In the genomic region with DNA sequence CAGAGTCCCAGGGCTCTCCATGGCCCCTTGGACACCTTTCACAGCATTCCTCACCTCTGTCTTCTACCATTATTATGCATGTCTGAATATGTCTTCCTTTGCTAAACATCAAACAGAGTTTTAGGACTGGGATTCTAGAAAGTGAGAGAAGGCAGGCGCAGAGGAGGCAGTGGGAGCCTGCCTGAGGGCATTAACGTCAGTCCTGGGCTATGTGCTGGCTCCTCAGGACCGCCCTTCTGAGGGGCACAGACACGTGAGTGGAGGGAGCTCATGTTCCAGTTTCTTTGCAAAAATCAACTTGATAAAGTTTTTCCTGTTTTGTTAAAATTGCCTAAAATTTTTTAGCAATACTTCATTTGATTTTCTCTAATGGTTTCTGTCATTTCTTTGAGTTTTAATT, we compare ENCODE assay signal across 25 cellular contexts. TPM values are rescaled to one million over a fixed set of nuclear protein-coding genes. Genes with fewer than 3 reads are reported as not detected.
"Had no signal": no experiment of that assay in that cellular context is flagged by ENCODE, and none has a peak within 500 bp of the region (broad histone marks: within the 10 kb centered on the region; RNA-seq: fewer than 3 reads in every experiment).

No MANE protein-coding gene starts in this region.

- H3K27ac Mint-ChIP-seq: activated naive CD4-positive, alpha-beta T cell treated with anti-CD3 and anti-CD28 coated beads for 36 hours; activated naive CD8-positive, alpha-beta T cell treated with anti-CD3 and anti-CD28 coated beads, Interleukin-2, amount 10 ng/mL, durations not matched to agents 7 days and 5 days; activated T-cell treated with anti-CD3 and anti-CD28 coated beads, Interleukin-2, amount 50 U/mL, for 24 hours; natural killer cell treated with Interleukin-12 subunit alpha and Interleukin-12 subunit beta and Interleukin-15 and Interleukin-18, amount 100 ng/mL, for 72 hours; T-helper 2 cell treated with Interferon-gamma antibody and Interleukin-4, amounts not matched to agents 5 μg/mL and 100 μg/mL, for 36 hours had no signal

- H3K36me3 Mint-ChIP-seq: activated naive CD8-positive, alpha-beta T cell treated with anti-CD3 and anti-CD28 coated beads, Interleukin-2, amount 10 ng/mL, durations not matched to agents 7 days and 5 days; natural killer cell treated with Interleukin-12 subunit alpha and Interleukin-12 subunit beta and Interleukin-15 and Interleukin-18, amount 100 ng/mL, for 72 hours; T-cell had no signal

- H3K9me3 Mint-ChIP-seq: activated naive CD4-positive, alpha-beta T cell treated with anti-CD3 and anti-CD28 coated beads for 36 hours; activated naive CD8-positive, alpha-beta T cell treated with anti-CD3 and anti-CD28 coated beads, Interleukin-2, amount 10 ng/mL, durations not matched to agents 7 days and 5 days; activated T-cell treated with anti-CD3 and anti-CD28 coated beads, Interleukin-2, amount 50 U/mL, for 24 hours; natural killer cell treated with Interleukin-12 subunit alpha and Interleukin-12 subunit beta and Interleukin-15 and Interleukin-18, amount 100 ng/mL, for 72 hours; T-cell; T-helper 2 cell treated with Interferon-gamma antibody and Interleukin-4, amounts not matched to agents 5 μg/mL and 100 μg/mL, for 36 hours had no signal

- H3K4me3 Mint-ChIP-seq: activated naive CD4-positive, alpha-beta T cell treated with anti-CD3 and anti-CD28 coated beads for 36 hours; activated naive CD8-positive, alpha-beta T cell treated with anti-CD3 and anti-CD28 coated beads, Interleukin-2, amount 10 ng/mL, durations not matched to agents 7 days and 5 days; activated T-cell treated with anti-CD3 and anti-CD28 coated beads, Interleukin-2, amount 50 U/mL, for 24 hours; natural killer cell treated with Interleukin-12 subunit alpha and Interleukin-12 subunit beta and Interleukin-15 and Interleukin-18, amount 100 ng/mL, for 72 hours; T-cell; T-helper 2 cell treated with Interferon-gamma antibody and Interleukin-4, amounts not matched to agents 5 μg/mL and 100 μg/mL, for 36 hours had no signal

- H3K9me3 ChIP-seq: esophagus muscularis mucosa, left ventricle myocardium inferior, sigmoid colon, testis, vagina had no signal

- DNase-seq: activated CD4-positive, alpha-beta T cell treated with anti-CD3 and anti-CD28 coated beads for 1 hour; activated CD4-positive, alpha-beta T cell treated with anti-CD3 and anti-CD28 coated beads, Interleukin-2, amount 50 U/mL, for 1 hour; activated naive CD4-positive, alpha-beta T cell treated with anti-CD3 and anti-CD28 coated beads for 36 hours; activated naive CD8-positive, alpha-beta T cell treated with anti-CD3 and anti-CD28 coated beads, Interleukin-2, amount 10 ng/mL, durations not matched to agents 7 days and 5 days; activated T-cell treated with anti-CD3 and anti-CD28 coated beads, Interleukin-2, amount 50 U/mL, for 24 hours; amygdala; dorsolateral prefrontal cortex; glutamatergic neuron; hippocampal formation; left ventricle myocardium inferior; sigmoid colon; stimulated activated CD4-positive, alpha-beta T cell treated with anti-CD3 and anti-CD28 coated beads, Interleukin-2, amount 100 ng/mL, for 48 hours; stimulated activated CD8-positive, alpha-beta memory T cell treated with anti-CD3 and anti-CD28 coated beads, Interleukin-4, amount 100 ng/mL, for 48 hours; stimulated activated naive CD4-positive, alpha-beta T cell; T-cell; testis had no signal

- H3K27ac ChIP-seq: cardiac muscle cell, esophagus muscularis mucosa, left ventricle myocardium inferior, testis, vagina had no signal

- H3K36me3 ChIP-seq: cardiac muscle cell, esophagus muscularis mucosa, left ventricle myocardium inferior, sigmoid colon, vagina had no signal

- FAIRE-seq: colon, frontal cortex had no signal

- H3K27me3 ChIP-seq: cardiac muscle cell, dorsolateral prefrontal cortex, esophagus muscularis mucosa, testis, vagina had no signal

- H3K27me3 Mint-ChIP-seq: activated naive CD8-positive, alpha-beta T cell treated with anti-CD3 and anti-CD28 coated beads, Interleukin-2, amount 10 ng/mL, durations not matched to agents 7 days and 5 days; activated T-cell treated with anti-CD3 and anti-CD28 coated beads, Interleukin-2, amount 50 U/mL, for 24 hours; natural killer cell treated with Interleukin-12 subunit alpha and Interleukin-12 subunit beta and Interleukin-15 and Interleukin-18, amount 100 ng/mL, for 72 hours; T-cell had no signal

- H3K4me3 ChIP-seq: cardiac muscle cell, dorsolateral prefrontal cortex, esophagus muscularis mucosa, left ventricle myocardium inferior, sigmoid colon, testis, vagina had no signal

RNA-seq across cellular contexts. Expression of a gene that starts 38.0 kb away (rescaled TPM):
- total RNA-seq: activated naive CD4-positive, alpha-beta T cell treated with anti-CD3 and anti-CD28 coated beads for 36 hours; activated naive CD8-positive, alpha-beta T cell treated with anti-CD3 and anti-CD28 coated beads, Interleukin-2, amount 10 ng/mL, durations not matched to agents 7 days and 5 days; cardiac muscle cell; dorsolateral prefrontal cortex; esophagus muscularis mucosa; frontal cortex; left ventricle myocardium inferior; lung microvascular endothelial cell; natural killer cell treated with Interleukin-12 subunit alpha and Interleukin-12 subunit beta and Interleukin-15 and Interleukin-18, amount 100 ng/mL, for 72 hours; renal cortical epithelial cell; sigmoid colon; T-cell; testis; vagina had no signal
- polyA plus RNA-seq: cardiac muscle cell, sigmoid colon had no signal

RNA-seq across cellular contexts. Expression of a gene that starts 40.2 kb away (rescaled TPM):
- total RNA-seq: activated naive CD8-positive, alpha-beta T cell treated with anti-CD3 and anti-CD28 coated beads, Interleukin-2, amount 10 ng/mL, durations not matched to agents 7 days and 5 days; cardiac muscle cell; frontal cortex; natural killer cell treated with Interleukin-12 subunit alpha and Interleukin-12 subunit beta and Interleukin-15 and Interleukin-18, amount 100 ng/mL, for 72 hours; T-cell had no signal
- polyA plus RNA-seq: cardiac muscle cell had no signal

RNA-seq across cellular contexts. Expression of a gene that starts 45.8 kb away (rescaled TPM):
- total RNA-seq: activated naive CD4-positive, alpha-beta T cell treated with anti-CD3 and anti-CD28 coated beads for 36 hours; activated naive CD8-positive, alpha-beta T cell treated with anti-CD3 and anti-CD28 coated beads, Interleukin-2, amount 10 ng/mL, durations not matched to agents 7 days and 5 days; cardiac muscle cell; dorsolateral prefrontal cortex; esophagus muscularis mucosa; frontal cortex; left ventricle myocardium inferior; lung microvascular endothelial cell; natural killer cell treated with Interleukin-12 subunit alpha and Interleukin-12 subunit beta and Interleukin-15 and Interleukin-18, amount 100 ng/mL, for 72 hours; sigmoid colon; T-cell had no signal
- polyA plus RNA-seq: cardiac muscle cell, sigmoid colon had no signal
